12 cellular contexts compared by ENCODE assay signal in genomic region chr5:94021246-94021645, GRCh38.
DNase-seq lines count a peak whose midpoint lies in the region; ATAC-seq and TF ChIP-seq lines count a peak whose summit lies in the region.
"Had no signal": no experiment of that assay in that cellular context is flagged by ENCODE, and none has a peak within 500 bp of the region (broad histone marks: within the 10 kb centered on the region; RNA-seq: fewer than 3 reads in every experiment).

No MANE protein-coding gene starts in this region.

- H3K9me2 ChIP-seq in PC-3 (replicated peaks; ENCODE audit: low read length) = no peaks in the 10 kb centered on the region

- H3K27ac ChIP-seq in PC-3 (ENCODE audit: low read length) (peak overlapping the region; percentile 57), esophagus muscularis mucosa (replicated peaks in 1 of 4) (no peak overlapping the region)
- H3K27ac ChIP-seq: thoracic aorta had no signal

- TF ChIP-seq EP300 in esophagus muscularis mucosa (IDR thresholded peaks at IDR 0.05) = no peak

- 76% methylated on average over 2 of the region's 2 CpGs for WGBS in esophagus muscularis mucosa

- no peak overlapping the region for H2AFZ ChIP-seq in PC-3 (ENCODE audit: low read length)

- no peaks in the 10 kb centered on the region for H3F3A ChIP-seq in PC-3 (ENCODE audit: low read length, unreplicated experiment)

- BruUV-seq in PC-3 (replicated peaks; lab: Mats Ljungman, UMichigan) = no TSS peak

- POLR2A ChIA-PET in PC-3 (lab: Charles Lee; ENCODE audit: unreplicated experiment) = interaction anchor here (0.9 kb wide), 1 partner anchor 441 kb away, joined by 4 read pairs; no protein-coding TSS in a partner anchor

- H4K20me1 ChIP-seq in PC-3 (ENCODE audit: low read length) = no peaks in the 10 kb centered on the region

- ATAC-seq in PC-3 (peak; percentile 96), GM21528 (IDR thresholded peaks at IDR 0.05; ENCODE audit: low FRiP score, unreplicated experiment) (no peak), HG02970 (IDR thresholded peaks at IDR 0.05; ENCODE audit: low FRiP score, unreplicated experiment) (no peak)

- H3K9me3 ChIP-seq in PC-3 (ENCODE audit: low read length) = no peaks in the 10 kb centered on the region
- H3K9me3 ChIP-seq in esophagus muscularis mucosa = peaks cover 0 to 25% (median 7%) of the 10 kb centered on the region in 4 donors

- TF ChIP-seq POLR2A in esophagus muscularis mucosa (IDR thresholded peaks at IDR 0.05; ENCODE audit: low read depth) = no peak

- H3K4me2 ChIP-seq in PC-3 (ENCODE audit: low read length) = peak overlapping the region; percentile 40

- no peaks in the 10 kb centered on the region for H3K79me2 ChIP-seq in PC-3 (ENCODE audit: low read length)

- H3K36me3 ChIP-seq in PC-3 (ENCODE audit: low read depth, low read length) = no peaks in the 10 kb centered on the region; the same call in 1 of the 2 replicates
- H3K36me3 ChIP-seq in esophagus muscularis mucosa = peaks cover 0 to 19% (median 10%) of the 10 kb centered on the region in 4 donors

- DNase-seq in NCI-H345 (lab: John Stamatoyannopoulos, UW) = peak; percentile 44
- no peak for DNase-seq in NCI-H345 treated with DMSO at 0.1 percent for 48 hours (lab: John Stamatoyannopoulos, UW; ENCODE audit: unreplicated experiment)
- peak; percentile 95 for DNase-seq in PC-3
- peak; percentile 86 for DNase-seq in epithelial cell of proximal tubule (ENCODE audit: low read depth)
- peak; percentile 44 for DNase-seq in retinal pigment epithelial cell (ENCODE audit: low read depth)
- DNase-seq in esophagus muscularis mucosa (ENCODE audit: extremely low spot score) = no peak
- DNase-seq: activated T-cell treated with anti-CD3 and anti-CD28 coated beads for 4 hours; endodermal cell; stimulated activated CD4-positive, alpha-beta T cell treated with anti-CD3 and anti-CD28 coated beads, Interleukin-15, amount 100 ng/mL, for 24 hours had no signal

- H3K4me3 ChIP-seq in PC-3 (ENCODE audit: low read length) = no peak overlapping the region
- no peak overlapping the region for H3K4me3 ChIP-seq in epithelial cell of proximal tubule (ENCODE audit: low read depth, low read length)
- H3K4me3 ChIP-seq in retinal pigment epithelial cell (ENCODE audit: low read length) = no peak overlapping the region
- H3K4me3 ChIP-seq in esophagus muscularis mucosa = no peak overlapping the region
- H3K4me3 ChIP-seq: thoracic aorta had no signal

- intact Hi-C loops in PC-3 (cut with micrococcal nuclease) = no loop called here
- intact Hi-C loops in esophagus muscularis mucosa (cut with DNase I) = no loop called here

- H3K27me3 ChIP-seq in PC-3 (ENCODE audit: low read length) = no peaks in the 10 kb centered on the region
- H3K27me3 ChIP-seq in esophagus muscularis mucosa = no peaks in the 10 kb centered on the region

- TF ChIP-seq CTCF in PC-3 (conservative IDR thresholded peaks at IDR 0.05; ENCODE audit: low read depth, low read length) = no peak
- TF ChIP-seq CTCF in epithelial cell of proximal tubule (conservative IDR thresholded peaks at IDR 0.05; ENCODE audit: low read depth, low read length) = no peak
- no peak for TF ChIP-seq CTCF in retinal pigment epithelial cell (conservative IDR thresholded peaks at IDR 0.05; ENCODE audit: low read depth, low read length)
- no peak for TF ChIP-seq CTCF in esophagus muscularis mucosa (IDR thresholded peaks at IDR 0.05)

- CTCF ChIA-PET in PC-3 (lab: Charles Lee) = interaction anchor here (0.5 kb wide), 1 partner anchor 215 kb away, joined by 3 read pairs; no protein-coding TSS in a partner anchor

- peaks cover 22% of the 10 kb centered on the region for H3K4me1 ChIP-seq in PC-3 (ENCODE audit: insufficient read depth, low read length)
- H3K4me1 ChIP-seq in esophagus muscularis mucosa = no peaks in the 10 kb centered on the region

- no peak overlapping the region for H3K9ac ChIP-seq in PC-3 (ENCODE audit: low read length)

Comparison
In these comparisons a context has a peak if more than half of its experiments do, and no peak if none do; other contexts are left out.
1. DNase-seq: peak in NCI-H345 (single experiment), PC-3 (single experiment), epithelial cell of proximal tubule (single experiment) and retinal pigment epithelial cell (single experiment); none in NCI-H345 treated with DMSO at 0.1 percent for 48 hours (single experiment) and esophagus muscularis mucosa (single experiment).